In genomic region chr20:63934271-63935068, GRCh38 we compare ENCODE assay signal across 1 cellular context.
TF ChIP-seq lines count a peak whose summit lies in the region.

No MANE protein-coding gene starts in this region.

TF ChIP-seq in endothelial cell of umbilical vein, 7 proteins besides CTCF, POLR2A, EP300 and RAD21:
- no peak for TF ChIP-seq EZH2 (IDR thresholded peaks at IDR 0.05; ENCODE audit: borderline replicate concordance, low read depth, low read length, severe bottlenecking)
- TF ChIP-seq POLR2AphosphoS5 (IDR thresholded peaks at IDR 0.05; ENCODE audit: insufficient read depth, low read depth, low read length) = no peak
